Comparison of ENCODE assay signal across 19 cellular contexts in the genomic region with DNA sequence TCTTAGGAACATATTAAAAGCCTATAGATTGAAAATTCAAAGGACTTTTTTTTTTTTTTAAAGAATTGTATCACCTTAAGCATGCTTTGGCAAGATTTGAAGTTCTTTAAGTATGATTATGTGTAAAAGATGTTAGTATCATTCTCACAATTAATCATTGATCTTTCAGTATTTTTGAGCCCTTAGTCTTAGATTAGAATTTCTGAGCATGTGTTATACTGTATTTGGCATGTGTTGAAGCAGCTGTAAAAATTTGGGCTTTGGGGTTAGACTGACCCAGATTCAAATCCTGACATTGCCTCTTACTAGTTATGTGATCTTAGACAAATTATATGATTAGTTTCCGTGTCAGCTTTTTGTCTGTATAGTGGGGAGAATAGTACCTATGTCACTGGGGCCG.
"Had no signal": no experiment of that assay in that cellular context is flagged by ENCODE, and none has a peak within 500 bp of the region (broad histone marks: within the 10 kb centered on the region; RNA-seq: fewer than 3 reads in every experiment).

No MANE protein-coding gene starts in this region.

- H3K27me3 ChIP-seq: colonic mucosa, heart right ventricle, left lung, ovary, upper lobe of right lung had no signal

- H3K27ac Mint-ChIP-seq: activated CD4-positive, alpha-beta memory T cell treated with anti-CD3 and anti-CD28 coated beads, Interleukin-2, amount 10 ng/mL, durations not matched to agents 7 days and 5 days; activated T-helper 1 cell treated with anti-CD3 and anti-CD28 coated beads, Interleukin-12 subunit alpha, Interleukin-12 subunit beta, Interleukin-2, Interleukin-4 antibody, amounts not matched to agents 30 ng/mL and 10 ng/mL and 1 ng/mL, durations not matched to agents 14 hours and 24 hours and 36 hours had no signal

- H3K4me3 Mint-ChIP-seq: activated CD4-positive, alpha-beta memory T cell treated with anti-CD3 and anti-CD28 coated beads, Interleukin-2, amount 10 ng/mL, durations not matched to agents 7 days and 5 days; activated T-helper 1 cell treated with anti-CD3 and anti-CD28 coated beads, Interleukin-12 subunit alpha, Interleukin-12 subunit beta, Interleukin-2, Interleukin-4 antibody, amounts not matched to agents 30 ng/mL and 10 ng/mL and 1 ng/mL, durations not matched to agents 14 hours and 24 hours and 36 hours had no signal

- DNase-seq: activated CD4-positive, alpha-beta memory T cell treated with anti-CD3 and anti-CD28 coated beads, Interleukin-2, amount 10 ng/mL, durations not matched to agents 7 days and 5 days; activated CD4-positive, alpha-beta T cell treated with anti-CD3 and anti-CD28 coated beads for 4 hours; activated naive CD4-positive, alpha-beta T cell; caudate nucleus; colonic mucosa; heart right ventricle; left lung; midbrain; ovary; psoas muscle; right cardiac atrium; stimulated activated CD4-positive, alpha-beta T cell treated with anti-CD3 and anti-CD28 coated beads, Interleukin-4, amount 100 ng/mL, for 1 hour; T-helper 2 cell; upper lobe of right lung had no signal

- H3K36me3 ChIP-seq: colonic mucosa, heart right ventricle, left lung, ovary, upper lobe of right lung had no signal

- ATAC-seq: heart right ventricle, left lung, right cardiac atrium, upper lobe of right lung had no signal

- H3K4me2 ChIP-seq: smooth muscle cell had no signal

- H3K4me3 ChIP-seq: colonic mucosa, heart right ventricle, left lung, ovary, psoas muscle, smooth muscle cell, upper lobe of right lung had no signal

- H3K4me1 ChIP-seq: colonic mucosa had no signal

- H3K27ac ChIP-seq: colonic mucosa, heart right ventricle, left lung, ovary, psoas muscle, upper lobe of right lung, VCaP had no signal

- H3K9me3 Mint-ChIP-seq: activated CD4-positive, alpha-beta memory T cell treated with anti-CD3 and anti-CD28 coated beads, Interleukin-2, amount 10 ng/mL, durations not matched to agents 7 days and 5 days; activated T-helper 1 cell treated with anti-CD3 and anti-CD28 coated beads, Interleukin-12 subunit alpha, Interleukin-12 subunit beta, Interleukin-2, Interleukin-4 antibody, amounts not matched to agents 30 ng/mL and 10 ng/mL and 1 ng/mL, durations not matched to agents 14 hours and 24 hours and 36 hours; neural crest cell had no signal

- H3K9me3 ChIP-seq: colonic mucosa, heart right ventricle, left lung, ovary, psoas muscle, upper lobe of right lung had no signal

- H3K27me3 Mint-ChIP-seq: activated CD4-positive, alpha-beta memory T cell treated with anti-CD3 and anti-CD28 coated beads, Interleukin-2, amount 10 ng/mL, durations not matched to agents 7 days and 5 days; brain had no signal
